Comparison of ENCODE assay signal across 1 cellular context in genomic region chr15:40763801-40764765, GRCh38.
A peak's percentile ranks its signal among the peaks of the same experiment; 100 is the strongest.
TF ChIP-seq lines count a peak whose summit lies in the region.

Gene GCHFR, plus strand, starts transcription at chr15:40764068. Its CDS starts 113 bp downstream, at chr15:40764181.

TF ChIP-seq in WTC11, 78 proteins besides CTCF, POLR2A, EP300 and RAD21 (continued from another document):
- TF ChIP-seq ZNF416 (CRISPR knock-in tag; IDR thresholded peaks at IDR 0.05) (no peak; the same call in 1 of the 2 replicates), MAX (CRISPR knock-in tag; IDR thresholded peaks at IDR 0.05) (peak; percentile 18; the same call in 1 of the 2 replicates), MYBL2 (CRISPR knock-in tag; IDR thresholded peaks at IDR 0.05) (no peak), TCF7 (CRISPR knock-in tag; IDR thresholded peaks at IDR 0.05; ENCODE audit: low read depth) (no peak), ESRRA (CRISPR knock-in tag; IDR thresholded peaks at IDR 0.05; ENCODE audit: borderline replicate concordance) (peak; percentile 66; the same call in 1 of the 2 replicates), ZNF423 (CRISPR knock-in tag; IDR thresholded peaks at IDR 0.05) (peak; percentile 57), ELF4 (CRISPR knock-in tag; IDR thresholded peaks at IDR 0.05; ENCODE audit: low read depth) (no peak), USF2 (CRISPR knock-in tag; IDR thresholded peaks at IDR 0.05) (peak; percentile 55; the same call in 1 of the 2 replicates), USF1 (CRISPR knock-in tag; IDR thresholded peaks at IDR 0.05) (peak; percentile 74), TP53 (CRISPR knock-in tag; IDR thresholded peaks at IDR 0.05) (peak; percentile 74), NFATC4 (CRISPR knock-in tag; IDR thresholded peaks at IDR 0.05) (no peak), RELA (CRISPR knock-in tag; IDR thresholded peaks at IDR 0.05; ENCODE audit: borderline replicate concordance) (peak; percentile 49; the same call in 1 of the 2 replicates), NR1H2 (CRISPR knock-in tag; IDR thresholded peaks at IDR 0.05) (no peak), AFF4 (CRISPR knock-in tag; IDR thresholded peaks at IDR 0.05; ENCODE audit: borderline replicate concordance) (peak; percentile 60; the same call in 1 of the 2 replicates), CDX4 (CRISPR knock-in tag; IDR thresholded peaks at IDR 0.05; ENCODE audit: borderline replicate concordance) (no peak), ZNF138 (CRISPR knock-in tag; conservative IDR thresholded peaks at IDR 0.05) (0 out of 2 replicates have a peak, but pooled peaks have one; percentile 35), ARID4B (CRISPR knock-in tag; IDR thresholded peaks at IDR 0.05; ENCODE audit: borderline replicate concordance) (peak; percentile 82; the same call in 1 of the 2 replicates), FOXK1 (CRISPR knock-in tag; IDR thresholded peaks at IDR 0.05) (peak; percentile 48), E2F4 (CRISPR knock-in tag; IDR thresholded peaks at IDR 0.05; ENCODE audit: borderline replicate concordance, low read depth) (no peak), ZMAT4 (CRISPR knock-in tag; IDR thresholded peaks at IDR 0.05) (no peak), ZNF671 (CRISPR knock-in tag; IDR thresholded peaks at IDR 0.05) (no peak), MLX (CRISPR knock-in tag; IDR thresholded peaks at IDR 0.05) (no peak)
TF ChIP-seq in WTC11: peak in this region for 21.
